ENCODE assay signal across 16 cellular contexts in genomic region chr6:127813682-127814027, GRCh38.
DNase-seq lines count a peak whose midpoint lies in the region; ATAC-seq and TF ChIP-seq lines count a peak whose summit lies in the region.
"Had no signal": no experiment of that assay in that cellular context is flagged by ENCODE, and none has a peak within 500 bp of the region (broad histone marks: within the 10 kb centered on the region; RNA-seq: fewer than 3 reads in every experiment).

No MANE protein-coding gene starts in this region.

- H3K79me2 ChIP-seq in GM23338 (replicated peaks; ENCODE audit: insufficient read depth), result no peaks in the 10 kb centered on the region

- no peaks in the 10 kb centered on the region for H3K9me3 Mint-ChIP-seq in activated CD8-positive, alpha-beta memory T cell treated with anti-CD3 and anti-CD28 coated beads, Interleukin-2, amount 10 ng/mL, durations not matched to agents 7 days and 5 days (ENCODE audit: low read depth)
- H3K9me3 Mint-ChIP-seq in CD4-positive, alpha-beta memory T cell, result no peaks in the 10 kb centered on the region
- no peaks in the 10 kb centered on the region for H3K9me3 Mint-ChIP-seq in activated CD8-positive, alpha-beta T cell treated with anti-CD3 and anti-CD28 coated beads for 36 hours
- no peaks in the 10 kb centered on the region for H3K9me3 Mint-ChIP-seq in effector memory CD8-positive, alpha-beta T cell
- no peaks in the 10 kb centered on the region for H3K9me3 Mint-ChIP-seq in GM23338

- peak overlapping the region; percentile 35 for H3K27ac Mint-ChIP-seq in activated CD8-positive, alpha-beta memory T cell treated with anti-CD3 and anti-CD28 coated beads, Interleukin-2, amount 10 ng/mL, durations not matched to agents 7 days and 5 days
- H3K27ac Mint-ChIP-seq in CD4-positive, alpha-beta memory T cell, result peak overlapping the region; percentile 48 to 86 (median 74)
- H3K27ac Mint-ChIP-seq in activated CD8-positive, alpha-beta T cell treated with anti-CD3 and anti-CD28 coated beads for 36 hours, result peak overlapping the region; percentile 84
- peak overlapping the region; percentile 66 to 87 for H3K27ac Mint-ChIP-seq in effector memory CD8-positive, alpha-beta T cell
- H3K27ac Mint-ChIP-seq in GM23338, result no peak overlapping the region
- H3K27ac Mint-ChIP-seq: CD14-positive monocyte had no signal

- peaks cover 2% of the 10 kb centered on the region; the same call in 1 of the 2 replicates for H3K9me2 ChIP-seq in GM23338 (ENCODE audit: insufficient read depth)

- H3K4me3 Mint-ChIP-seq in activated CD8-positive, alpha-beta memory T cell treated with anti-CD3 and anti-CD28 coated beads, Interleukin-2, amount 10 ng/mL, durations not matched to agents 7 days and 5 days, result no peak overlapping the region
- H3K4me3 Mint-ChIP-seq in CD4-positive, alpha-beta memory T cell, result peak overlapping the region in 7 of 8 donors; percentile 18 to 74 (median 46)
- peak overlapping the region; percentile 65 for H3K4me3 Mint-ChIP-seq in activated CD8-positive, alpha-beta T cell treated with anti-CD3 and anti-CD28 coated beads for 36 hours
- H3K4me3 Mint-ChIP-seq in effector memory CD8-positive, alpha-beta T cell, result peak overlapping the region; percentile 46 to 67
- H3K4me3 Mint-ChIP-seq in GM23338, result no peak overlapping the region
- H3K4me3 Mint-ChIP-seq: CD14-positive monocyte had no signal

- peaks cover 93% of the 10 kb centered on the region for H3K4me1 ChIP-seq in CD4-positive, alpha-beta memory T cell (ENCODE audit: insufficient read depth, low read length)
- H3K4me1 ChIP-seq in GM23338 (ENCODE audit: insufficient read depth), result 0 out of 2 replicates have a peak, but pooled peaks cover 3% of the 10 kb centered on the region

- POLR2A ChIA-PET in CD4-positive, alpha-beta memory T cell (lab: Charles Lee; ENCODE audit: partially characterized antibody), result no interaction called here
- POLR2A ChIA-PET in activated CD8-positive, alpha-beta T cell treated with anti-CD3 and anti-CD28 coated beads for 36 hours (lab: Charles Lee), result interaction anchor here (0.9 to 2.1 kb wide), 11 partner anchors 9 to 80 kb away, joined by 3 to 15 read pairs (median 4); no protein-coding TSS in a partner anchor

- intact Hi-C loops in CD4-positive, alpha-beta memory T cell (cut with micrococcal nuclease), result no loop called here
- intact Hi-C loops in activated CD8-positive, alpha-beta T cell treated with anti-CD3 and anti-CD28 coated beads for 36 hours (cut with micrococcal nuclease), result loop anchor here (5.0 to 10.0 kb wide), 2 partner anchors 61 to 76 kb away; no protein-coding TSS in a partner anchor

- H3K27me3 Mint-ChIP-seq in activated CD8-positive, alpha-beta memory T cell treated with anti-CD3 and anti-CD28 coated beads, Interleukin-2, amount 10 ng/mL, durations not matched to agents 7 days and 5 days, result no peaks in the 10 kb centered on the region
- no peaks in the 10 kb centered on the region for H3K27me3 Mint-ChIP-seq in CD4-positive, alpha-beta memory T cell
- no peaks in the 10 kb centered on the region for H3K27me3 Mint-ChIP-seq in activated CD8-positive, alpha-beta T cell treated with anti-CD3 and anti-CD28 coated beads for 36 hours
- no peaks in the 10 kb centered on the region for H3K27me3 Mint-ChIP-seq in effector memory CD8-positive, alpha-beta T cell
- no peaks in the 10 kb centered on the region for H3K27me3 Mint-ChIP-seq in GM23338 (ENCODE audit: insufficient read depth, low read depth, poor library complexity)

- H3K4me2 ChIP-seq in GM23338, result no peak overlapping the region

- no peak overlapping the region for H3K27ac ChIP-seq in CD4-positive, alpha-beta memory T cell (ENCODE audit: low read depth, low read length)
- no peak overlapping the region for H3K27ac ChIP-seq in GM23338 (ENCODE audit: low read depth)
- H3K27ac ChIP-seq: GM23248, HL-60 had no signal

- DNase-seq in activated CD8-positive, alpha-beta memory T cell treated with anti-CD3 and anti-CD28 coated beads, Interleukin-2, amount 10 ng/mL, durations not matched to agents 7 days and 5 days, result no peak
- no peak for DNase-seq in activated CD8-positive, alpha-beta memory T cell treated with anti-CD3 and anti-CD28 coated beads for 24 hours
- peak in 2 of 5 donors; percentile 11 to 21 for DNase-seq in CD4-positive, alpha-beta memory T cell
- DNase-seq in activated CD8-positive, alpha-beta T cell treated with anti-CD3 and anti-CD28 coated beads for 36 hours, result no peak
- DNase-seq in effector memory CD8-positive, alpha-beta T cell, result no peak
- DNase-seq in 8988T (no peak), NCI-H1436 treated with DMSO at 0.1 percent for 48 hours (lab: John Stamatoyannopoulos, UW) (no peak), GM23338 (ENCODE audit: low spot score) (no peak)
- DNase-seq: GF-D8; GM23248; NCI-H2107; NCI-H226; NCI-H526 treated with DMSO at 0.1 percent for 48 hours; NK-92 treated with Interleukin-12 subunit alpha and Interleukin-12 subunit beta, amount 100 ng/mL, for 24 hours had no signal

- H3K4me1 Mint-ChIP-seq in activated CD8-positive, alpha-beta memory T cell treated with anti-CD3 and anti-CD28 coated beads, Interleukin-2, amount 10 ng/mL, durations not matched to agents 7 days and 5 days, result peaks cover 77% of the 10 kb centered on the region
- peaks cover 71 to 93% (median 82%) of the 10 kb centered on the region in 4 donors for H3K4me1 Mint-ChIP-seq in CD4-positive, alpha-beta memory T cell
- peaks cover 89% of the 10 kb centered on the region for H3K4me1 Mint-ChIP-seq in activated CD8-positive, alpha-beta T cell treated with anti-CD3 and anti-CD28 coated beads for 36 hours (ENCODE audit: low read depth)
- peaks cover 43 to 82% of the 10 kb centered on the region in 2 donors for H3K4me1 Mint-ChIP-seq in effector memory CD8-positive, alpha-beta T cell (ENCODE audit: low read depth in 2 of 2)
- peaks cover 8% of the 10 kb centered on the region for H3K4me1 Mint-ChIP-seq in GM23338
- H3K4me1 Mint-ChIP-seq: CD14-positive monocyte had no signal

- no peak overlapping the region; the same call in 1 of the 2 replicates for H2AFZ ChIP-seq in GM23338
- H2AFZ ChIP-seq: GM23248 had no signal

- H3K4me3 ChIP-seq in CD4-positive, alpha-beta memory T cell (ENCODE audit: low read length in 2 of 2), result no peak overlapping the region
- no peak overlapping the region for H3K4me3 ChIP-seq in GM23338
- H3K4me3 ChIP-seq: GM23248 had no signal

- no peaks in the 10 kb centered on the region for H3K9me3 ChIP-seq in CD4-positive, alpha-beta memory T cell (ENCODE audit: control insufficient read depth in 1 of 2, low read length in 2 of 2)

- no peaks in the 10 kb centered on the region for H3K36me3 ChIP-seq in CD4-positive, alpha-beta memory T cell (ENCODE audit: insufficient read depth, low read length)
- H3K36me3 ChIP-seq in GM23338 (ENCODE audit: insufficient read depth), result no peaks in the 10 kb centered on the region

- CTCF ChIA-PET in activated CD8-positive, alpha-beta memory T cell treated with anti-CD3 and anti-CD28 coated beads, Interleukin-2, amount 10 ng/mL, durations not matched to agents 7 days and 5 days (lab: Charles Lee), result interaction anchor here (0.8 kb wide), 1 partner anchor 24 kb away, joined by 4 read pairs; no protein-coding TSS in a partner anchor
- CTCF ChIA-PET in CD4-positive, alpha-beta memory T cell (lab: Charles Lee; ENCODE audit: partially characterized antibody), result interaction anchor here (0.7 kb wide), 1 partner anchor 42 kb away, joined by 3 read pairs; no protein-coding TSS in a partner anchor
- CTCF ChIA-PET in activated CD8-positive, alpha-beta T cell treated with anti-CD3 and anti-CD28 coated beads for 36 hours (lab: Charles Lee), result interaction anchor here (1.1 to 2.1 kb wide), 4 partner anchors 31 to 165 kb away, joined by 4 to 5 read pairs (median 4); no protein-coding TSS in a partner anchor

- H3K27me3 ChIP-seq in CD4-positive, alpha-beta memory T cell (ENCODE audit: insufficient read depth, low read length), result no peaks in the 10 kb centered on the region
- no peaks in the 10 kb centered on the region for H3K27me3 ChIP-seq in GM23338 (ENCODE audit: insufficient read depth)

- no peaks in the 10 kb centered on the region for H3F3A ChIP-seq in GM23338 (replicated peaks; ENCODE audit: low read depth)

- TF ChIP-seq CTCF in activated CD8-positive, alpha-beta T cell treated with anti-CD3 and anti-CD28 coated beads for 36 hours (IDR thresholded peaks at IDR 0.05), result no peak
- TF ChIP-seq CTCF in GM23338 (conservative IDR thresholded peaks at IDR 0.05; ENCODE audit: low read depth in 2 of 2), result no peak

- no peaks in the 10 kb centered on the region for H4K20me1 ChIP-seq in GM23338 (replicated peaks; ENCODE audit: insufficient read depth)

- peaks cover 83% of the 10 kb centered on the region for H3K36me3 Mint-ChIP-seq in activated CD8-positive, alpha-beta memory T cell treated with anti-CD3 and anti-CD28 coated beads, Interleukin-2, amount 10 ng/mL, durations not matched to agents 7 days and 5 days
- peaks cover 57 to 77% of the 10 kb centered on the region in 2 donors for H3K36me3 Mint-ChIP-seq in CD4-positive, alpha-beta memory T cell
- H3K36me3 Mint-ChIP-seq in activated CD8-positive, alpha-beta T cell treated with anti-CD3 and anti-CD28 coated beads for 36 hours (ENCODE audit: low read depth), result peaks cover 61% of the 10 kb centered on the region
- peaks cover 26% of the 10 kb centered on the region for H3K36me3 Mint-ChIP-seq in effector memory CD8-positive, alpha-beta T cell (ENCODE audit: insufficient read depth)
- no peaks in the 10 kb centered on the region for H3K36me3 Mint-ChIP-seq in GM23338 (ENCODE audit: low read depth)
- H3K36me3 Mint-ChIP-seq: CD14-positive monocyte had no signal

- peak; percentile 72 for ATAC-seq in activated CD8-positive, alpha-beta memory T cell treated with anti-CD3 and anti-CD28 coated beads, Interleukin-2, amount 10 ng/mL, durations not matched to agents 7 days and 5 days
- ATAC-seq in activated CD8-positive, alpha-beta T cell treated with anti-CD3 and anti-CD28 coated beads for 36 hours, result peak; percentile 62
- peak; percentile 57 for ATAC-seq in effector memory CD8-positive, alpha-beta T cell (replicated peaks)
- ATAC-seq in GM23338, result no peak

TF ChIP-seq in GM23338, 12 proteins besides CTCF, POLR2A, EP300 and RAD21 (continues in another document):
- no peak for TF ChIP-seq STAT1 (IDR thresholded peaks at IDR 0.05; ENCODE audit: unreplicated experiment)
- TF ChIP-seq JUNB (IDR thresholded peaks at IDR 0.05; ENCODE audit: unreplicated experiment), result no peak

Comparison
In these comparisons a context has a peak if more than half of its experiments do, and no peak if none do; other contexts are left out.
1. H3K4me3 Mint-ChIP-seq: peak in CD4-positive, alpha-beta memory T cell (7 of 8), activated CD8-positive, alpha-beta T cell treated with anti-CD3 and anti-CD28 coated beads for 36 hours (single experiment) and effector memory CD8-positive, alpha-beta T cell (2 of 2); none in activated CD8-positive, alpha-beta memory T cell treated with anti-CD3 and anti-CD28 coated beads, Interleukin-2, amount 10 ng/mL, durations not matched to agents 7 days and 5 days (single experiment) and GM23338 (single experiment).